In the genomic region with DNA sequence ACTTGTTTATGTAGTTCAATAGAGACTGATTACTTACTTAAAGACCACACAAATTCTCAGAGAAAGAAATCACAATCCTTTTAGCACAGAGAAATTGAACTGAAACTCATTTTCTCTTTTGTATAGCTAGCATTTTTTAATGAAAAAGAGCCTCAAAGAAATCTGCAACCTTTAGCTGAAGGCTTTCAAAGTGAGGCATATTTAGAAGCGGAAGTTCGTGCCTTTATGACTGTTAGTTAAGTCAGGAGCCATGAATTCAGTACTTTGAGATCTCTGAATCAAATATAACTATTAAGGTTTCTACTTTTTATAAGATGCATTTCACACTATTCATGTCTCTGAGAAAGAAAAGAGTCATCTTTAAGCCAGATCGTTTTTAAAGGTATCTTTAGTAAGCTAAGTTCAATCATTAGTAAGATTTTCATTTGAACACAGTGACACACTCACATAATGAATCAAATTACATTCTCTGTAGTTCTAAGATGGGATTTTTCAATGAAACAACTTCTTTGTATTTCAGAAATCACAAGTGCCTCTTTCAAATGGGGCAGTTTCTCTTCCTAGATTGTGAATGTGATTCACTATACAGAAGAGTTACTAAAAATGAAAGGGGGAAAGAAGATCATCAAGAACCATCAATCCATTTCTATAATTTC, we compare ENCODE assay signal across 23 cellular contexts.
DNase-seq lines count a peak whose midpoint lies in the region; ATAC-seq and TF ChIP-seq lines count a peak whose summit lies in the region.
"Had no signal": no experiment of that assay in that cellular context is flagged by ENCODE, and none has a peak within 500 bp of the region (broad histone marks: within the 10 kb centered on the region; RNA-seq: fewer than 3 reads in every experiment).

No MANE protein-coding gene starts in this region.

- no peaks in the 10 kb centered on the region for H3K27me3 Mint-ChIP-seq in nephron progenitor cell (ENCODE audit: low read depth, poor library complexity)
- H3K27me3 Mint-ChIP-seq: IgD-negative memory B cell had no signal

- no peaks in the 10 kb centered on the region for H3K9me2 ChIP-seq in Loucy (replicated peaks; ENCODE audit: low read depth, low read length)

- no peak for ATAC-seq in GM18873 (IDR thresholded peaks at IDR 0.05; ENCODE audit: low FRiP score, unreplicated experiment)
- ATAC-seq: HCT116, Right ventricle myocardium inferior, T-cell had no signal

- H3K27me3 ChIP-seq in Loucy (ENCODE audit: insufficient read depth, low read length, poor library complexity, severe bottlenecking), result no peaks in the 10 kb centered on the region
- H3K27me3 ChIP-seq: BE2C, Peyer's patch, SJCRH30 had no signal

- H3K4me2 ChIP-seq in Loucy (ENCODE audit: low read depth, low read length, poor library complexity, severe bottlenecking), result no peak overlapping the region

- no peaks in the 10 kb centered on the region for H3K9me3 ChIP-seq in Loucy (ENCODE audit: insufficient read depth, low read depth, low read length)
- H3K9me3 ChIP-seq: BE2C, Peyer's patch, SJCRH30 had no signal

- H3K36me3 Mint-ChIP-seq in nephron progenitor cell (ENCODE audit: low read depth), result peaks cover 90% of the 10 kb centered on the region
- H3K36me3 Mint-ChIP-seq: CD14-positive monocyte; CD8-positive, alpha-beta memory T cell; IgD-negative memory B cell; T-cell had no signal

- no peak overlapping the region for H3K27ac Mint-ChIP-seq in nephron progenitor cell
- H3K27ac Mint-ChIP-seq: CD14-positive monocyte; CD8-positive, alpha-beta memory T cell; IgD-negative memory B cell; T-cell had no signal

- H3K4me3 ChIP-seq in Loucy (ENCODE audit: low read length, poor library complexity, severe bottlenecking), result no peak overlapping the region
- H3K4me3 ChIP-seq: Peyer's patch, SJCRH30 had no signal

- H4K20me1 ChIP-seq in Loucy (ENCODE audit: insufficient read depth, low read length, poor library complexity, severe bottlenecking), result no peaks in the 10 kb centered on the region

- H3K36me3 ChIP-seq in Loucy (ENCODE audit: insufficient read depth, low read length), result no peaks in the 10 kb centered on the region
- H3K36me3 ChIP-seq: BE2C, Peyer's patch had no signal

- peak overlapping the region; percentile 67; the same call in 1 of the 2 replicates for H2AFZ ChIP-seq in Loucy (ENCODE audit: low read length)

- no peaks in the 10 kb centered on the region for H3K4me1 ChIP-seq in Loucy (ENCODE audit: insufficient read depth, low read length, poor library complexity, severe bottlenecking)
- H3K4me1 ChIP-seq: BE2C, Peyer's patch, SJCRH30 had no signal

- H3K9ac ChIP-seq in Loucy (ENCODE audit: low read depth, low read length, poor library complexity, severe bottlenecking), result no peak overlapping the region

- DNase-seq in OCI-M1 (lab: John Stamatoyannopoulos, UW) (peak; percentile 66), foreskin melanocyte (peak; percentile 63), superior temporal gyrus (ENCODE audit: extremely low spot score) (peak; percentile 26), substantia nigra (lab: John Stamatoyannopoulos, UW) (no peak), nephron progenitor cell (no peak)
- DNase-seq: BE2C; Calu3; CD8-positive, alpha-beta memory T cell; GF-D8; NCI-H2029; NCI-H446; NCI-H524 treated with DMSO at 0.1 percent for 48 hours; NCI-H82; Peyer's patch; SJCRH30; T-cell had no signal

- no peaks in the 10 kb centered on the region for H3K9me3 Mint-ChIP-seq in nephron progenitor cell
- H3K9me3 Mint-ChIP-seq: CD14-positive monocyte; CD8-positive, alpha-beta memory T cell; IgD-negative memory B cell; T-cell had no signal

- H3K4me3 Mint-ChIP-seq in nephron progenitor cell, result no peak overlapping the region
- H3K4me3 Mint-ChIP-seq: CD14-positive monocyte; CD8-positive, alpha-beta memory T cell; IgD-negative memory B cell; T-cell had no signal

- no peak overlapping the region for H3K27ac ChIP-seq in substantia nigra (ENCODE audit: low read depth, low read length, poor library complexity, severe bottlenecking)
- H3K27ac ChIP-seq: HL-60, Peyer's patch, SJCRH30 had no signal

- no peaks in the 10 kb centered on the region for H3F3A ChIP-seq in Loucy (ENCODE audit: low read depth)

- H3K4me1 Mint-ChIP-seq in nephron progenitor cell, result no peaks in the 10 kb centered on the region
- H3K4me1 Mint-ChIP-seq: CD14-positive monocyte; CD8-positive, alpha-beta memory T cell; IgD-negative memory B cell; T-cell had no signal

- TF ChIP-seq CTCF in Loucy (conservative IDR thresholded peaks at IDR 0.05; ENCODE audit: low read length) (no peak), nephron progenitor cell (IDR thresholded peaks at IDR 0.05) (no peak)

- H3K79me2 ChIP-seq in Loucy (ENCODE audit: insufficient read depth, low read length), result no peaks in the 10 kb centered on the region

Comparison
In these comparisons a context has a peak if more than half of its experiments do, and no peak if none do; other contexts are left out.
1. DNase-seq: peak in OCI-M1 (single experiment), foreskin melanocyte (single experiment) and superior temporal gyrus (single experiment); none in substantia nigra (0 of 49) and nephron progenitor cell (single experiment).